ENCODE assay signal across 8 cellular contexts in genomic region chr3:107235193-107235922, GRCh38.
DNase-seq lines count a peak whose midpoint lies in the region; ATAC-seq and TF ChIP-seq lines count a peak whose summit lies in the region.

No MANE protein-coding gene starts in this region.

- no peaks in the 10 kb centered on the region for H3K79me2 ChIP-seq in SU-DHL-6 (ENCODE audit: insufficient read depth, low read length)

- H3K4me3 Mint-ChIP-seq in activated T-cell treated with anti-CD3 and anti-CD28 coated beads, Interleukin-2, amount 50 U/mL, for 72 hours, result peak overlapping the region; percentile 55 to 90
- H3K4me3 Mint-ChIP-seq in glutamatergic neuron (ENCODE audit: unreplicated experiment), result peak overlapping the region; percentile 70

- peaks cover 5% of the 10 kb centered on the region; the same call in 1 of the 2 replicates for H3F3A ChIP-seq in SU-DHL-6 (ENCODE audit: insufficient read depth)

- DNase-seq in activated T-cell treated with anti-CD3 and anti-CD28 coated beads, Interleukin-2, amount 50 U/mL, for 72 hours, result no peak
- no peak for DNase-seq in activated T-cell treated with anti-CD3 and anti-CD28 coated beads for 4 hours
- peak; percentile 62 for DNase-seq in glutamatergic neuron
- DNase-seq in gastrocnemius medialis, result no peak
- no peak for DNase-seq in NOMO-1 treated with DMSO at 0.1 percent for 48 hours (lab: John Stamatoyannopoulos, UW; ENCODE audit: unreplicated experiment)

- TF ChIP-seq CTCF in SU-DHL-6 (IDR thresholded peaks at IDR 0.05; ENCODE audit: insufficient read depth, low read length, poor library complexity, severe bottlenecking) (no peak), glutamatergic neuron (IDR thresholded peaks at IDR 0.05; ENCODE audit: partially characterized antibody, unreplicated experiment) (no peak), gastrocnemius medialis (IDR thresholded peaks at IDR 0.05 in 4 of 5, conservative IDR thresholded peaks at IDR 0.05 in 1 of 5) (no peak)

- no peak for ATAC-seq in activated T-cell treated with anti-CD3 and anti-CD28 coated beads, Interleukin-2, amount 50 U/mL, for 72 hours (replicated peaks in 1 of 2)
- ATAC-seq in gastrocnemius medialis (peak; percentile 11 to 19), HG02938 (IDR thresholded peaks at IDR 0.05; ENCODE audit: unreplicated experiment) (no peak), GM21360 (IDR thresholded peaks at IDR 0.05; ENCODE audit: unreplicated experiment) (no peak)

- H3K9me2 ChIP-seq in SU-DHL-6 (replicated peaks; ENCODE audit: insufficient read depth, low read length), result no peaks in the 10 kb centered on the region

- intact Hi-C loops in gastrocnemius medialis (cut with DNase I; ENCODE audit: low total_unique reads), result loop anchor here (2.0 to 10.0 kb wide), 7 partner anchors 37 to 1317 kb away; no protein-coding TSS in a partner anchor

- H3K36me3 Mint-ChIP-seq in activated T-cell treated with anti-CD3 and anti-CD28 coated beads, Interleukin-2, amount 50 U/mL, for 72 hours (ENCODE audit: insufficient read depth in 2 of 2), result no peaks in the 10 kb centered on the region
- no peaks in the 10 kb centered on the region for H3K36me3 Mint-ChIP-seq in glutamatergic neuron (ENCODE audit: unreplicated experiment)

- peaks cover 7 to 11% of the 10 kb centered on the region in 2 donors for H3K4me1 ChIP-seq in gastrocnemius medialis

- H3K27me3 Mint-ChIP-seq in activated T-cell treated with anti-CD3 and anti-CD28 coated beads, Interleukin-2, amount 50 U/mL, for 72 hours (ENCODE audit: low read depth), result peaks cover 19% of the 10 kb centered on the region
- H3K27me3 Mint-ChIP-seq in glutamatergic neuron (ENCODE audit: unreplicated experiment), result peaks cover 7% of the 10 kb centered on the region

- H3K9me3 Mint-ChIP-seq in activated T-cell treated with anti-CD3 and anti-CD28 coated beads, Interleukin-2, amount 50 U/mL, for 72 hours, result no peaks in the 10 kb centered on the region
- H3K9me3 Mint-ChIP-seq in glutamatergic neuron (ENCODE audit: unreplicated experiment), result peaks cover 1% of the 10 kb centered on the region

- H3K27me3 ChIP-seq in SU-DHL-6 (ENCODE audit: low read length) (no peaks in the 10 kb centered on the region), gastrocnemius medialis (no peaks in the 10 kb centered on the region)

- TF ChIP-seq POLR2A in gastrocnemius medialis (IDR thresholded peaks at IDR 0.05), result no peak

- no peak overlapping the region; the same call in 1 of the 2 replicates for H3K9ac ChIP-seq in SU-DHL-6 (ENCODE audit: low read length)

- H2AFZ ChIP-seq in SU-DHL-6 (ENCODE audit: low read depth, low read length, severe bottlenecking), result no peak overlapping the region

- H3K4me3 ChIP-seq in SU-DHL-6 (ENCODE audit: insufficient read depth, low read length, poor library complexity, severe bottlenecking) (no peak overlapping the region), gastrocnemius medialis (peak overlapping the region; percentile 54 to 66 (median 58))

- no peak overlapping the region for H3K27ac ChIP-seq in SU-DHL-6 (ENCODE audit: low read depth, low read length)
- H3K27ac ChIP-seq in gastrocnemius medialis, result peak overlapping the region; percentile 26 to 42 (median 30)

- in situ Hi-C loops in gastrocnemius medialis (cut with MboI; ENCODE audit: low sequenced_read_pairs in 4 of 4), result loop anchor here (10.0 to 25.0 kb wide), 8 partner anchors 189 to 702 kb away; partner anchors contain the start of gene BBX (in 1 of the 4)

- H3K9me3 ChIP-seq in SU-DHL-6 (ENCODE audit: insufficient read depth, low read length), result no peaks in the 10 kb centered on the region
- no peaks in the 10 kb centered on the region for H3K9me3 ChIP-seq in gastrocnemius medialis

- H3K36me3 ChIP-seq in SU-DHL-6 (ENCODE audit: low read length) (no peaks in the 10 kb centered on the region), gastrocnemius medialis (no peaks in the 10 kb centered on the region)

- H3K27ac Mint-ChIP-seq in activated T-cell treated with anti-CD3 and anti-CD28 coated beads, Interleukin-2, amount 50 U/mL, for 72 hours, result peak overlapping the region; percentile 67
- H3K27ac Mint-ChIP-seq in glutamatergic neuron (ENCODE audit: unreplicated experiment), result peak overlapping the region; percentile 9

- peak overlapping the region; percentile 43 for H3K4me2 ChIP-seq in SU-DHL-6 (ENCODE audit: low read depth, low read length, poor library complexity, severe bottlenecking)

- H3K4me1 Mint-ChIP-seq in activated T-cell treated with anti-CD3 and anti-CD28 coated beads, Interleukin-2, amount 50 U/mL, for 72 hours (ENCODE audit: low read depth), result peaks cover 16% of the 10 kb centered on the region
- peaks cover 19% of the 10 kb centered on the region for H3K4me1 Mint-ChIP-seq in glutamatergic neuron (ENCODE audit: low read depth, unreplicated experiment)

- H4K20me1 ChIP-seq in SU-DHL-6 (ENCODE audit: low read depth, low read length), result no peaks in the 10 kb centered on the region

Comparison
In these comparisons a context has a peak if more than half of its experiments do, and no peak if none do; other contexts are left out.
1. ATAC-seq: peak in gastrocnemius medialis (2 of 2); none in activated T-cell treated with anti-CD3 and anti-CD28 coated beads, Interleukin-2, amount 50 U/mL, for 72 hours (0 of 2), HG02938 (single experiment) and GM21360 (single experiment).